In genomic region chr14:72518809-72519377, GRCh38 we compare ENCODE assay signal across 8 cellular contexts.
DNase-seq lines count a peak whose midpoint lies in the region; ATAC-seq and TF ChIP-seq lines count a peak whose summit lies in the region.

No MANE protein-coding gene starts in this region.

- DNase-seq in SIG-M5 treated with dmso at 0.1 percent for 504 hours (lab: John Stamatoyannopoulos, UW; ENCODE audit: unreplicated experiment): peak; percentile 61
- no peak for DNase-seq in left colon
- DNase-seq in NCI-H187 (lab: John Stamatoyannopoulos, UW): no peak
- no peak for DNase-seq in DMS53 treated with DMSO at 0.1 percent for 48 hours (lab: John Stamatoyannopoulos, UW; ENCODE audit: unreplicated experiment)
- DNase-seq in NCI-H1930 (lab: John Stamatoyannopoulos, UW): no peak
- no peak for DNase-seq in osteocyte (ENCODE audit: extremely low spot score, unreplicated experiment)

- TF ChIP-seq CTCF in osteocyte (IDR thresholded peaks at IDR 0.05): no peak

- H3K27ac Mint-ChIP-seq in osteocyte (ENCODE audit: unreplicated experiment): no peak overlapping the region

- H3K36me3 Mint-ChIP-seq in osteocyte (ENCODE audit: unreplicated experiment): no peaks in the 10 kb centered on the region

- H3K9me3 Mint-ChIP-seq in osteocyte (ENCODE audit: unreplicated experiment): peaks cover 14% of the 10 kb centered on the region

- no peaks in the 10 kb centered on the region for H3K27me3 Mint-ChIP-seq in osteocyte (ENCODE audit: unreplicated experiment)

- intact Hi-C loops in left colon (cut with DNase I, micrococcal nuclease): loop anchor here in 1 of 2 donors (5.0 kb wide), 1 partner anchor 383 kb away; no protein-coding TSS in a partner anchor

- peaks cover 8% of the 10 kb centered on the region for H3K4me1 Mint-ChIP-seq in osteocyte (ENCODE audit: unreplicated experiment)

- ATAC-seq in GM18868 (IDR thresholded peaks at IDR 0.05; ENCODE audit: unreplicated experiment) (peak; percentile 52), HG02938 (IDR thresholded peaks at IDR 0.05; ENCODE audit: unreplicated experiment) (peak; percentile 65), left colon (peak; percentile 37)

- no peak overlapping the region for H3K4me3 Mint-ChIP-seq in osteocyte (ENCODE audit: unreplicated experiment)
